15 cellular contexts compared by ENCODE assay signal in the genomic region with DNA sequence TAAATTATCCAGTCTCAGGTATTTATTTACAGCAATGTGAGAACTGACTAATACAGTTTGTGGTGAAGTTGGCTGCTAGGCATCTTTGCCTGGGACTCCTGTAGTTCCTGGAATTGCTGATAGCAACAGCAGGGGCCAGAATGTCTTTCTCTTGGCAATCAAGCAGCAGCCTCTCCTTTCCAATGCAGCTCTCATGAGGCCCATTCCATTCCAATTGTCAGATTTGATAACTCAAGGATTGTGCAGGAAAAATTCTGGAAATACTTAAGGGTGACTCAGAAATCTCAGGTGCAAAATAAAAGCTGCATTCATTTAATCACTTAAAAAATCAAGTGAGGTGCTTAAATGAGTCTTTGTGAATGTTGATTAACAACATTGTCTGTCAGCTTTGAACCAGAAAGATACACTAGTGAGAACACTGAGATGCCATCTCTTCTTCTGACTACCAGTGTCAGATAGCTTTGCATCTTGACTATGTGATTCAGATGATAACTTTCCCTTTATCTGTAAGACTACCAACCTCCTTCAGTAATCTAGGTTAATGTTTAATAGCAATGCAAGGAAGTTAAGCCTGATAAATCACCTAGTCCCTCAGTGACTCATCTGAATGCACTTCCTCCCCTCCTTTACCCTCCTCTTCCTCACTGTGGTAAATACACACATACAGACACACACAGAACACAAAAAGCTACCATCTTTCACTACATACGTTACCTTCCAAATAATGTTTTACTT. TPM values are rescaled to one million over a fixed set of nuclear protein-coding genes. Genes with fewer than 3 reads are reported as not detected.
DNase-seq lines count a peak whose midpoint lies in the region; ATAC-seq and TF ChIP-seq lines count a peak whose summit lies in the region.
"Had no signal": no experiment of that assay in that cellular context is flagged by ENCODE, and none has a peak within 500 bp of the region (broad histone marks: within the 10 kb centered on the region; RNA-seq: fewer than 3 reads in every experiment).

No MANE protein-coding gene starts in this region.

- no peaks in the 10 kb centered on the region for H3K36me3 Mint-ChIP-seq in MCF 10A (ENCODE audit: insufficient read depth, unreplicated experiment)
- no peaks in the 10 kb centered on the region for H3K36me3 Mint-ChIP-seq in activated naive CD4-positive, alpha-beta T cell treated with anti-CD3 and anti-CD28 coated beads for 36 hours (ENCODE audit: low read depth)
- H3K36me3 Mint-ChIP-seq: activated naive CD4-positive, alpha-beta T cell treated with anti-CD3 and anti-CD28 coated beads, Interleukin-2, amount 10 ng/mL, durations not matched to agents 7 days and 5 days had no signal

- CTCF ChIA-PET in mammary epithelial cell (lab: Charles Lee; ENCODE audit: low non-redundant PET) (no interaction called here), MCF 10A (lab: Yijun Ruan, JAX) (interaction anchor here (0.5 to 2.5 kb wide), 3 partner anchors 11 to 478 kb away, joined by 3 to 10 read pairs (median 3); no protein-coding TSS in a partner anchor), PC-3 (lab: Charles Lee) (no interaction called here)
- CTCF ChIA-PET in activated naive CD4-positive, alpha-beta T cell treated with anti-CD3 and anti-CD28 coated beads for 36 hours (lab: Charles Lee), result no interaction called here

- H3K9ac ChIP-seq in mammary epithelial cell (ENCODE audit: insufficient read depth, low read length) (no peak overlapping the region), PC-3 (ENCODE audit: low read length) (no peak overlapping the region)
- H3K9ac ChIP-seq: GM23248 had no signal

- H3K27ac ChIP-seq in mammary epithelial cell (ENCODE audit: insufficient read depth, low read depth, low read length) (no peak overlapping the region), PC-3 (ENCODE audit: low read length) (0 out of 2 replicates have a peak overlapping the region, but pooled peaks have one; percentile 2), psoas muscle (no peak overlapping the region)
- H3K27ac ChIP-seq: GM23248 had no signal

- WGBS in mammary epithelial cell (ENCODE audit: low coverage, missing lambda C conversion rate), result 100% methylated on average over 1 of the region's 1 CpG
- 90 to 97% (median 92%) methylated on average over 1 of the region's 1 CpG for WGBS in psoas muscle, 3 donors

- H3K79me2 ChIP-seq in mammary epithelial cell (ENCODE audit: insufficient read depth, low read length), result no peaks in the 10 kb centered on the region
- no peaks in the 10 kb centered on the region for H3K79me2 ChIP-seq in PC-3 (ENCODE audit: low read length)

- no peaks in the 10 kb centered on the region for H3K9me2 ChIP-seq in PC-3 (replicated peaks; ENCODE audit: low read length)

- H3K27me3 ChIP-seq in mammary epithelial cell (ENCODE audit: insufficient read depth, low read length), result no peaks in the 10 kb centered on the region
- no peaks in the 10 kb centered on the region for H3K27me3 ChIP-seq in PC-3 (ENCODE audit: low read length)
- no peaks in the 10 kb centered on the region for H3K27me3 ChIP-seq in psoas muscle (ENCODE audit: insufficient read depth in 3 of 3, low read length in 2 of 3)

- TF ChIP-seq CTCF in mammary epithelial cell (conservative IDR thresholded peaks at IDR 0.05 in 1 of 2, IDR thresholded peaks at IDR 0.05 in 1 of 2; ENCODE audit: extremely low read depth in 1 of 2, insufficient read depth in 1 of 2, low read depth in 1 of 2, low read length in 2 of 2) (no peak), MCF 10A (IDR thresholded peaks at IDR 0.05; ENCODE audit: unreplicated experiment) (no peak), PC-3 (conservative IDR thresholded peaks at IDR 0.05; ENCODE audit: low read depth, low read length) (no peak), fibroblast of the aortic adventitia (IDR thresholded peaks at IDR 0.05; ENCODE audit: insufficient read depth, low read length) (no peak), psoas muscle (IDR thresholded peaks at IDR 0.05) (no peak)

- POLR2A ChIA-PET in MCF 10A (lab: Yijun Ruan, JAX) (no interaction called here), PC-3 (lab: Charles Lee; ENCODE audit: unreplicated experiment) (no interaction called here)

- H3K4me3 Mint-ChIP-seq in MCF 10A (ENCODE audit: unreplicated experiment), result no peak overlapping the region
- H3K4me3 Mint-ChIP-seq in activated naive CD4-positive, alpha-beta T cell treated with anti-CD3 and anti-CD28 coated beads for 36 hours, result no peak overlapping the region
- H3K4me3 Mint-ChIP-seq: activated CD4-positive, alpha-beta T cell treated with anti-CD3 and anti-CD28 coated beads for 36 hours; activated naive CD4-positive, alpha-beta T cell treated with anti-CD3 and anti-CD28 coated beads, Interleukin-2, amount 10 ng/mL, durations not matched to agents 7 days and 5 days; dendritic cell treated with granulocyte-macrophage colony-stimulating factor and Interleukin-4, amounts not matched to agents 40 ng/mL and 50 ng/mL, for 4 days had no signal

- in situ Hi-C loops in mammary epithelial cell (cut with MboI; ENCODE audit: low sequenced_read_pairs in 2 of 2), result loop anchor here (25.0 kb wide), 2 partner anchors 842 to 992 kb away; no protein-coding TSS in a partner anchor

- no peaks in the 10 kb centered on the region for H3K4me1 Mint-ChIP-seq in MCF 10A (ENCODE audit: insufficient read depth, unreplicated experiment)
- no peaks in the 10 kb centered on the region for H3K4me1 Mint-ChIP-seq in activated naive CD4-positive, alpha-beta T cell treated with anti-CD3 and anti-CD28 coated beads for 36 hours (ENCODE audit: low read depth)
- H3K4me1 Mint-ChIP-seq: activated CD4-positive, alpha-beta T cell treated with anti-CD3 and anti-CD28 coated beads for 36 hours; activated naive CD4-positive, alpha-beta T cell treated with anti-CD3 and anti-CD28 coated beads, Interleukin-2, amount 10 ng/mL, durations not matched to agents 7 days and 5 days had no signal

- H3F3A ChIP-seq in PC-3 (ENCODE audit: low read length, unreplicated experiment), result no peaks in the 10 kb centered on the region

- H3K4me2 ChIP-seq in mammary epithelial cell (ENCODE audit: insufficient read depth, low read depth, low read length) (no peak overlapping the region), PC-3 (ENCODE audit: low read length) (peak overlapping the region; percentile 2; the same call in 1 of the 2 replicates)

- no peaks in the 10 kb centered on the region for H3K27me3 Mint-ChIP-seq in MCF 10A (ENCODE audit: insufficient read depth, unreplicated experiment)
- no peaks in the 10 kb centered on the region for H3K27me3 Mint-ChIP-seq in activated naive CD4-positive, alpha-beta T cell treated with anti-CD3 and anti-CD28 coated beads for 36 hours (ENCODE audit: low read depth)
- H3K27me3 Mint-ChIP-seq: activated CD4-positive, alpha-beta T cell treated with anti-CD3 and anti-CD28 coated beads for 36 hours; activated naive CD4-positive, alpha-beta T cell treated with anti-CD3 and anti-CD28 coated beads, Interleukin-2, amount 10 ng/mL, durations not matched to agents 7 days and 5 days; dendritic cell treated with granulocyte-macrophage colony-stimulating factor and Interleukin-4, amounts not matched to agents 40 ng/mL and 50 ng/mL, for 4 days had no signal

- H2AFZ ChIP-seq in mammary epithelial cell (ENCODE audit: low read depth, low read length) (no peak overlapping the region), PC-3 (ENCODE audit: low read length) (no peak overlapping the region)
- H2AFZ ChIP-seq: GM23248 had no signal

- ATAC-seq in PC-3 (peak; percentile 71), HG03460 (IDR thresholded peaks at IDR 0.05; ENCODE audit: unreplicated experiment) (no peak), psoas muscle (no peak)
- ATAC-seq: activated CD4-positive, alpha-beta T cell treated with anti-CD3 and anti-CD28 coated beads for 36 hours had no signal

- H3K9me3 Mint-ChIP-seq in MCF 10A (ENCODE audit: unreplicated experiment), result no peaks in the 10 kb centered on the region
- H3K9me3 Mint-ChIP-seq in activated naive CD4-positive, alpha-beta T cell treated with anti-CD3 and anti-CD28 coated beads for 36 hours, result no peaks in the 10 kb centered on the region
- H3K9me3 Mint-ChIP-seq: activated naive CD4-positive, alpha-beta T cell treated with anti-CD3 and anti-CD28 coated beads, Interleukin-2, amount 10 ng/mL, durations not matched to agents 7 days and 5 days; dendritic cell treated with granulocyte-macrophage colony-stimulating factor and Interleukin-4, amounts not matched to agents 40 ng/mL and 50 ng/mL, for 4 days had no signal

- no peak overlapping the region for H3K27ac Mint-ChIP-seq in MCF 10A (ENCODE audit: low read depth, unreplicated experiment)
- H3K27ac Mint-ChIP-seq in activated naive CD4-positive, alpha-beta T cell treated with anti-CD3 and anti-CD28 coated beads for 36 hours, result no peak overlapping the region
- H3K27ac Mint-ChIP-seq: activated CD4-positive, alpha-beta T cell treated with anti-CD3 and anti-CD28 coated beads for 36 hours; activated naive CD4-positive, alpha-beta T cell treated with anti-CD3 and anti-CD28 coated beads, Interleukin-2, amount 10 ng/mL, durations not matched to agents 7 days and 5 days; dendritic cell treated with granulocyte-macrophage colony-stimulating factor and Interleukin-4, amounts not matched to agents 40 ng/mL and 50 ng/mL, for 4 days had no signal

- DNase-seq in mammary epithelial cell, result peak; percentile 17
- DNase-seq in MCF 10A (ENCODE audit: unreplicated experiment), result no peak
- DNase-seq in PC-3, result peak; percentile 55
- DNase-seq in fibroblast of the aortic adventitia (ENCODE audit: low read depth), result peak; percentile 89
- no peak for DNase-seq in AG08395 (ENCODE audit: low spot score)
- DNase-seq in activated naive CD4-positive, alpha-beta T cell treated with anti-CD3 and anti-CD28 coated beads for 36 hours, result no peak
- no peak for DNase-seq in psoas muscle
- DNase-seq: 8988T; activated CD4-positive, alpha-beta T cell treated with anti-CD3 and anti-CD28 coated beads for 36 hours; activated naive CD4-positive, alpha-beta T cell treated with anti-CD3 and anti-CD28 coated beads, Interleukin-2, amount 10 ng/mL, durations not matched to agents 7 days and 5 days; GM23248; MV-4-11; NCI-H524 treated with DMSO at 0.1 percent for 48 hours had no signal

- H3K4me3 ChIP-seq in mammary epithelial cell (replicated peaks in 1 of 3; ENCODE audit: insufficient read depth in 1 of 3, low read depth in 2 of 3, low read length in 3 of 3), result no peak overlapping the region
- H3K4me3 ChIP-seq in PC-3 (ENCODE audit: low read length), result no peak overlapping the region
- H3K4me3 ChIP-seq in fibroblast of the aortic adventitia (ENCODE audit: low read depth, low read length), result no peak overlapping the region
- H3K4me3 ChIP-seq in psoas muscle, result no peak overlapping the region
- H3K4me3 ChIP-seq: GM23248 had no signal

- no peaks in the 10 kb centered on the region for H3K4me1 ChIP-seq in mammary epithelial cell (ENCODE audit: insufficient read depth, low read length)
- H3K4me1 ChIP-seq in PC-3 (ENCODE audit: insufficient read depth, low read length), result peaks cover 17% of the 10 kb centered on the region
- no peaks in the 10 kb centered on the region for H3K4me1 ChIP-seq in psoas muscle

- no peaks in the 10 kb centered on the region for H4K20me1 ChIP-seq in mammary epithelial cell (ENCODE audit: insufficient read depth, low read length)
- no peaks in the 10 kb centered on the region for H4K20me1 ChIP-seq in PC-3 (ENCODE audit: low read length)

- BruUV-seq in mammary epithelial cell (replicated peaks; lab: Mats Ljungman, UMichigan) (no TSS peak), MCF 10A (replicated peaks; lab: Mats Ljungman, UMichigan) (no TSS peak), PC-3 (replicated peaks; lab: Mats Ljungman, UMichigan) (no TSS peak)

- intact Hi-C loops in mammary epithelial cell (cut with micrococcal nuclease), result loop anchor here (10.0 kb wide), 1 partner anchor 1005 kb away; no protein-coding TSS in a partner anchor
- intact Hi-C loops in MCF 10A (cut with micrococcal nuclease), result no loop called here
- intact Hi-C loops in PC-3 (cut with micrococcal nuclease), result no loop called here
- intact Hi-C loops in activated naive CD4-positive, alpha-beta T cell treated with anti-CD3 and anti-CD28 coated beads for 36 hours (cut with micrococcal nuclease), result no loop called here
- intact Hi-C loops in psoas muscle (cut with DNase I), result no loop called here

- no peaks in the 10 kb centered on the region for H3K9me3 ChIP-seq in mammary epithelial cell (replicated peaks; ENCODE audit: insufficient read depth, low read length)
- no peaks in the 10 kb centered on the region for H3K9me3 ChIP-seq in PC-3 (ENCODE audit: low read length)
- no peaks in the 10 kb centered on the region for H3K9me3 ChIP-seq in psoas muscle

- H3K36me3 ChIP-seq in mammary epithelial cell (ENCODE audit: insufficient read depth, low read length), result no peaks in the 10 kb centered on the region
- H3K36me3 ChIP-seq in PC-3 (ENCODE audit: low read depth, low read length), result no peaks in the 10 kb centered on the region
- no peaks in the 10 kb centered on the region for H3K36me3 ChIP-seq in psoas muscle (ENCODE audit: insufficient read depth in 1 of 2, low read depth in 1 of 2)

- dilution Hi-C loops in mammary epithelial cell (cut with HindIII; ENCODE audit: low sequenced_read_pairs), result no loop called here

RNA-seq across cellular contexts. Expression of a gene that starts 32.1 kb away (rescaled TPM):
- total RNA-seq in mammary epithelial cell (under 1 TPM in 1 of 2 donors, not detected in 1; 0.50 TPM), MCF 10A (2022) (1.8 and 5.4 TPM in 2 replicates), PC-3 (2014; rRNA removed) (0.35 and 1.0 TPM in 2 replicates), fibroblast of the aortic adventitia (ENCODE audit: low replicate concordance) (29.0 and 29.5 TPM in 2 replicates), psoas muscle (1 to 10 TPM in 2 of 4 donors, under 1 TPM in 2; 0.47 to 7.1 (median 1.0) TPM)
- polyA plus RNA-seq in mammary epithelial cell (not detected), psoas muscle (1 to 10 TPM in 1 of 3 donors, under 1 TPM in 2; 0.24 to 1.1 (median 0.27) TPM)
- not detected for polyA minus RNA-seq in mammary epithelial cell
- not detected for total RNA-seq in activated naive CD4-positive, alpha-beta T cell treated with anti-CD3 and anti-CD28 coated beads for 36 hours
- total RNA-seq: activated CD4-positive, alpha-beta T cell treated with anti-CD3 and anti-CD28 coated beads for 36 hours had no signal
- polyA plus RNA-seq: GM23248 had no signal

Comparison
In these comparisons a context has a peak if more than half of its experiments do, and no peak if none do; other contexts are left out.
1. DNase-seq: peak in mammary epithelial cell (single experiment), PC-3 (single experiment) and fibroblast of the aortic adventitia (single experiment); none in MCF 10A (single experiment), AG08395 (single experiment), activated naive CD4-positive, alpha-beta T cell treated with anti-CD3 and anti-CD28 coated beads for 36 hours (single experiment) and psoas muscle (0 of 2).